9 cellular contexts compared by ENCODE assay signal in genomic region chr5:136147632-136148031, GRCh38. TPM values are rescaled to one million over a fixed set of nuclear protein-coding genes. Genes with fewer than 3 reads are reported as not detected.
"Had no signal": no experiment of that assay in that cellular context is flagged by ENCODE, and none has a peak within 500 bp of the region (broad histone marks: within the 10 kb centered on the region; RNA-seq: fewer than 3 reads in every experiment).

No MANE protein-coding gene starts in this region.

- H3K27ac ChIP-seq: GM23248 had no signal

- H3K4me3 ChIP-seq: GM23248, GM23338, HAP-1 had no signal

- H3K9me3 ChIP-seq: HAP-1 had no signal

- DNase-seq: GM23248, GOT3, H7, H9, HCEC 1CT, HFFc6 had no signal

RNA-seq across cellular contexts. Expression of gene SMIM32, which starts 45.3 kb away (rescaled TPM):
- total RNA-seq: GM23248, H4, H9, HFFc6 had no signal
